Comparison of ENCODE assay signal across 1 cellular context in genomic region chr1:78102916-78103315, GRCh38.
TF ChIP-seq lines count a peak whose summit lies in the region.

No MANE protein-coding gene starts in this region.

TF ChIP-seq in endothelial cell of umbilical vein, 7 proteins besides CTCF, POLR2A, EP300 and RAD21:
- TF ChIP-seq EZH2 (IDR thresholded peaks at IDR 0.05; ENCODE audit: borderline replicate concordance, low read depth, low read length, severe bottlenecking) (no peak), MYC (IDR thresholded peaks at IDR 0.05; ENCODE audit: low read depth, low read length) (no peak), JUN (IDR thresholded peaks at IDR 0.05; ENCODE audit: borderline replicate concordance, insufficient read depth, insufficient read length, low read depth) (no peak), FOS (IDR thresholded peaks at IDR 0.05; ENCODE audit: borderline replicate concordance, insufficient read depth, low read length) (no peak), GATA2 (IDR thresholded peaks at IDR 0.05; ENCODE audit: insufficient read depth, insufficient read length, low read depth, low read length) (no peak), POLR2AphosphoS5 (IDR thresholded peaks at IDR 0.05; ENCODE audit: insufficient read depth, low read depth, low read length) (no peak), MAX (IDR thresholded peaks at IDR 0.05; ENCODE audit: insufficient read depth, insufficient read length) (no peak)
